In the genomic region with DNA sequence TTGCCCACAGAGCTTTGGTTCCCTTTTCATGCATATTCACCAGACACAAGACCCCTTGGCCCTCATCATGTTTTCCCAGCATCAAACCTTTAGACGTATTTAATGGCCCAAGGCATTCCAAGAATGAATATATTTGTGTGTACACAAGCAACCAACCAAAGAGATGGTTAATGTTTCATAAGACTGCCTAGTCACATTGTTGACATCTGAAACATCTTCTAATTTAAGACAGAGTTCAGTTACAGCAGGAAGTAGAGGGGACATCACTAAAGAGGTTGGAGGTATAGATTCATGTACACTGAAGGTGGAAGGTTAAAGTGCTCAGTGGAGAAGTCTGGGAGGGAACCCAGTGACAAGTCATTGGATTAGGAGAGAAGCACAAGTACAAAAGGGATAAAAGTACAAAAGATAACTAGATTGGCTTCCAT, we compare ENCODE assay signal across 1 cellular context.
TF ChIP-seq lines count a peak whose summit lies in the region.

No MANE protein-coding gene starts in this region.

TF ChIP-seq in HepG2, 621 proteins besides CTCF, POLR2A, EP300 and RAD21 (continued from another document and continues in another):
- TF ChIP-seq ZNF512 (CRISPR knock-in tag; IDR thresholded peaks at IDR 0.05), result no peak
- no peak for TF ChIP-seq ZNF460 (CRISPR knock-in tag; IDR thresholded peaks at IDR 0.05; ENCODE audit: borderline replicate concordance)
- no peak for TF ChIP-seq CENPBD1 (CRISPR knock-in tag; IDR thresholded peaks at IDR 0.05; ENCODE audit: borderline replicate concordance, low read depth)
- no peak for TF ChIP-seq AGO1 (IDR thresholded peaks at IDR 0.05; ENCODE audit: low read depth, low read length, poor library complexity, severe bottlenecking)
- no peak for TF ChIP-seq ZFP37 (CRISPR knock-in tag; IDR thresholded peaks at IDR 0.05; ENCODE audit: borderline replicate concordance)
- no peak for TF ChIP-seq ATF7-NPFF (CRISPR knock-in tag; IDR thresholded peaks at IDR 0.05; ENCODE audit: low read depth)
- TF ChIP-seq, protein P1, sequence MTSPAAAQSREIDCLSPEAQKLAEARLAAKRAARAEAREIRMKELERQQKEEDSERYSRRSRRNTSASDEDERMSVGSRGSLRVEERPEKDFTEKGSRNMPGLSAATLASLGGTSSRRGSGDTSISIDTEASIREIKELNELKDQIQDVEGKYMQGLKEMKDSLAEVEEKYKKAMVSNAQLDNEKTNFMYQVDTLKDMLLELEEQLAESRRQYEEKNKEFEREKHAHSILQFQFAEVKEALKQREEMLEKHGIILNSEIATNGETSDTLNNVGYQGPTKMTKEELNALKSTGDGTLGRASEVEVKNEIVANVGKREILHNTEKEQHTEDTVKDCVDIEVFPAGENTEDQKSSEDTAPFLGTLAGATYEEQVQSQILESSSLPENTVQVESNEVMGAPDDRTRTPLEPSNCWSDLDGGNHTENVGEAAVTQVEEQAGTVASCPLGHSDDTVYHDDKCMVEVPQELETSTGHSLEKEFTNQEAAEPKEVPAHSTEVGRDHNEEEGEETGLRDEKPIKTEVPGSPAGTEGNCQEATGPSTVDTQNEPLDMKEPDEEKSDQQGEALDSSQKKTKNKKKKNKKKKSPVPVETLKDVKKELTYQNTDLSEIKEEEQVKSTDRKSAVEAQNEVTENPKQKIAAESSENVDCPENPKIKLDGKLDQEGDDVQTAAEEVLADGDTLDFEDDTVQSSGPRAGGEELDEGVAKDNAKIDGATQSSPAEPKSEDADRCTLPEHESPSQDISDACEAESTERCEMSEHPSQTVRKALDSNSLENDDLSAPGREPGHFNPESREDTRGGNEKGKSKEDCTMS (CRISPR knock-in tag; conservative IDR thresholded peaks at IDR 0.05), result no peak
- TF ChIP-seq ZNF720 (CRISPR knock-in tag; IDR thresholded peaks at IDR 0.05), result no peak
- TF ChIP-seq FIP1L1 (IDR thresholded peaks at IDR 0.05; ENCODE audit: borderline replicate concordance, insufficient read depth, low read depth, low read length), result no peak
- TF ChIP-seq SATB2 (CRISPR knock-in tag; IDR thresholded peaks at IDR 0.05), result no peak
- TF ChIP-seq KDM5B (CRISPR knock-in tag; IDR thresholded peaks at IDR 0.05; ENCODE audit: borderline replicate concordance), result no peak
- TF ChIP-seq ZNF784 (CRISPR knock-in tag; IDR thresholded peaks at IDR 0.05; ENCODE audit: borderline replicate concordance), result no peak
- TF ChIP-seq ZNF331 (CRISPR knock-in tag; IDR thresholded peaks at IDR 0.05), result no peak
- peak; percentile 57; the same call in 1 of the 2 replicates for TF ChIP-seq ETV5 (CRISPR knock-in tag; IDR thresholded peaks at IDR 0.05; ENCODE audit: borderline replicate concordance)
- TF ChIP-seq ARNTL (CRISPR knock-in tag; IDR thresholded peaks at IDR 0.05), result no peak
- 0 out of 2 replicates have a peak, but pooled peaks have one; percentile 30 for TF ChIP-seq TCF7 (IDR thresholded peaks at IDR 0.05; ENCODE audit: low read depth)
- TF ChIP-seq, protein P2, sequence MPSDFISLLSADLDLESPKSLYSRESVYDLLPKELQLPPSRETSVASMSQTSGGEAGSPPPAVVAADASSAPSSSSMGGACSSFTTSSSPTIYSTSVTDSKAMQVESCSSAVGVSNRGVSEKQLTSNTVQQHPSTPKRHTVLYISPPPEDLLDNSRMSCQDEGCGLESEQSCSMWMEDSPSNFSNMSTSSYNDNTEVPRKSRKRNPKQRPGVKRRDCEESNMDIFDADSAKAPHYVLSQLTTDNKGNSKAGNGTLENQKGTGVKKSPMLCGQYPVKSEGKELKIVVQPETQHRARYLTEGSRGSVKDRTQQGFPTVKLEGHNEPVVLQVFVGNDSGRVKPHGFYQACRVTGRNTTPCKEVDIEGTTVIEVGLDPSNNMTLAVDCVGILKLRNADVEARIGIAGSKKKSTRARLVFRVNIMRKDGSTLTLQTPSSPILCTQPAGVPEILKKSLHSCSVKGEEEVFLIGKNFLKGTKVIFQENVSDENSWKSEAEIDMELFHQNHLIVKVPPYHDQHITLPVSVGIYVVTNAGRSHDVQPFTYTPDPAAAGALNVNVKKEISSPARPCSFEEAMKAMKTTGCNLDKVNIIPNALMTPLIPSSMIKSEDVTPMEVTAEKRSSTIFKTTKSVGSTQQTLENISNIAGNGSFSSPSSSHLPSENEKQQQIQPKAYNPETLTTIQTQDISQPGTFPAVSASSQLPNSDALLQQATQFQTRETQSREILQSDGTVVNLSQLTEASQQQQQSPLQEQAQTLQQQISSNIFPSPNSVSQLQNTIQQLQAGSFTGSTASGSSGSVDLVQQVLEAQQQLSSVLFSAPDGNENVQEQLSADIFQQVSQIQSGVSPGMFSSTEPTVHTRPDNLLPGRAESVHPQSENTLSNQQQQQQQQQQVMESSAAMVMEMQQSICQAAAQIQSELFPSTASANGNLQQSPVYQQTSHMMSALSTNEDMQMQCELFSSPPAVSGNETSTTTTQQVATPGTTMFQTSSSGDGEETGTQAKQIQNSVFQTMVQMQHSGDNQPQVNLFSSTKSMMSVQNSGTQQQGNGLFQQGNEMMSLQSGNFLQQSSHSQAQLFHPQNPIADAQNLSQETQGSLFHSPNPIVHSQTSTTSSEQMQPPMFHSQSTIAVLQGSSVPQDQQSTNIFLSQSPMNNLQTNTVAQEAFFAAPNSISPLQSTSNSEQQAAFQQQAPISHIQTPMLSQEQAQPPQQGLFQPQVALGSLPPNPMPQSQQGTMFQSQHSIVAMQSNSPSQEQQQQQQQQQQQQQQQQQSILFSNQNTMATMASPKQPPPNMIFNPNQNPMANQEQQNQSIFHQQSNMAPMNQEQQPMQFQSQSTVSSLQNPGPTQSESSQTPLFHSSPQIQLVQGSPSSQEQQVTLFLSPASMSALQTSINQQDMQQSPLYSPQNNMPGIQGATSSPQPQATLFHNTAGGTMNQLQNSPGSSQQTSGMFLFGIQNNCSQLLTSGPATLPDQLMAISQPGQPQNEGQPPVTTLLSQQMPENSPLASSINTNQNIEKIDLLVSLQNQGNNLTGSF (CRISPR knock-in tag; IDR thresholded peaks at IDR 0.05), result no peak
- no peak for TF ChIP-seq MAFK (conservative IDR thresholded peaks at IDR 0.05 in 1 of 2, IDR thresholded peaks at IDR 0.05 in 1 of 2; ENCODE audit: low read length in 2 of 2)
- peak; percentile 40; the same call in 1 of the 2 replicates for TF ChIP-seq FOSL2 (CRISPR knock-in tag; IDR thresholded peaks at IDR 0.05)
- TF ChIP-seq TAF15 (IDR thresholded peaks at IDR 0.05; ENCODE audit: low read depth, low read length, poor library complexity, severe bottlenecking), result no peak
- TF ChIP-seq, protein P3, sequence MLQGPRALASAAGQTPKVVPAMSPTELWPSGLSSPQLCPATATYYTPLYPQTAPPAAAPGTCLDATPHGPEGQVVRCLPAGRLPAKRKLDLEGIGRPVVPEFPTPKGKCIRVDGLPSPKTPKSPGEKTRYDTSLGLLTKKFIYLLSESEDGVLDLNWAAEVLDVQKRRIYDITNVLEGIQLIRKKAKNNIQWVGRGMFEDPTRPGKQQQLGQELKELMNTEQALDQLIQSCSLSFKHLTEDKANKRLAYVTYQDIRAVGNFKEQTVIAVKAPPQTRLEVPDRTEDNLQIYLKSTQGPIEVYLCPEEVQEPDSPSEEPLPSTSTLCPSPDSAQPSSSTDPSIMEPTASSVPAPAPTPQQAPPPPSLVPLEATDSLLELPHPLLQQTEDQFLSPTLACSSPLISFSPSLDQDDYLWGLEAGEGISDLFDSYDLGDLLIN (CRISPR knock-in tag; IDR thresholded peaks at IDR 0.05; ENCODE audit: borderline replicate concordance), result no peak
- TF ChIP-seq, protein P4, sequence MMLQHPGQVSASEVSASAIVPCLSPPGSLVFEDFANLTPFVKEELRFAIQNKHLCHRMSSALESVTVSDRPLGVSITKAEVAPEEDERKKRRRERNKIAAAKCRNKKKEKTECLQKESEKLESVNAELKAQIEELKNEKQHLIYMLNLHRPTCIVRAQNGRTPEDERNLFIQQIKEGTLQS (CRISPR knock-in tag; IDR thresholded peaks at IDR 0.05), result no peak
- TF ChIP-seq NFIB (CRISPR knock-in tag; IDR thresholded peaks at IDR 0.05; ENCODE audit: borderline replicate concordance), result no peak
- TF ChIP-seq ZBTB43 (CRISPR knock-in tag; conservative IDR thresholded peaks at IDR 0.05), result no peak
- TF ChIP-seq TERF1 (CRISPR knock-in tag; IDR thresholded peaks at IDR 0.05), result no peak
- no peak for TF ChIP-seq MXI1 (IDR thresholded peaks at IDR 0.05; ENCODE audit: borderline replicate concordance, low read depth, low read length)
- TF ChIP-seq, protein P5, sequence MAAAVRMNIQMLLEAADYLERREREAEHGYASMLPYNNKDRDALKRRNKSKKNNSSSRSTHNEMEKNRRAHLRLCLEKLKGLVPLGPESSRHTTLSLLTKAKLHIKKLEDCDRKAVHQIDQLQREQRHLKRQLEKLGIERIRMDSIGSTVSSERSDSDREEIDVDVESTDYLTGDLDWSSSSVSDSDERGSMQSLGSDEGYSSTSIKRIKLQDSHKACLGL (CRISPR knock-in tag; IDR thresholded peaks at IDR 0.05), result no peak
- TF ChIP-seq, protein P6, sequence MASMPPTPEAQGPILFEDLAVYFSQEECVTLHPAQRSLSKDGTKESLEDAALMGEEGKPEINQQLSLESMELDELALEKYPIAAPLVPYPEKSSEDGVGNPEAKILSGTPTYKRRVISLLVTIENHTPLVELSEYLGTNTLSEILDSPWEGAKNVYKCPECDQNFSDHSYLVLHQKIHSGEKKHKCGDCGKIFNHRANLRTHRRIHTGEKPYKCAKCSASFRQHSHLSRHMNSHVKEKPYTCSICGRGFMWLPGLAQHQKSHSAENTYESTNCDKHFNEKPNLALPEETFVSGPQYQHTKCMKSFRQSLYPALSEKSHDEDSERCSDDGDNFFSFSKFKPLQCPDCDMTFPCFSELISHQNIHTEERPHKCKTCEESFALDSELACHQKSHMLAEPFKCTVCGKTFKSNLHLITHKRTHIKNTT (CRISPR knock-in tag; IDR thresholded peaks at IDR 0.05), result no peak
- no peak for TF ChIP-seq MYC (CRISPR knock-in tag; IDR thresholded peaks at IDR 0.05; ENCODE audit: borderline replicate concordance)
- TF ChIP-seq ZNF672 (CRISPR knock-in tag; IDR thresholded peaks at IDR 0.05), result no peak
- no peak for TF ChIP-seq NBN (conservative IDR thresholded peaks at IDR 0.05)
- TF ChIP-seq ATF1 (CRISPR knock-in tag; IDR thresholded peaks at IDR 0.05), result no peak
- TF ChIP-seq BCL6 (CRISPR knock-in tag; IDR thresholded peaks at IDR 0.05), result peak; percentile 73
- peak; percentile 46; the same call in 1 of the 2 replicates for TF ChIP-seq ZBTB20 (CRISPR knock-in tag; IDR thresholded peaks at IDR 0.05; ENCODE audit: borderline replicate concordance, low read depth)
- TF ChIP-seq ZNF205 (CRISPR knock-in tag; IDR thresholded peaks at IDR 0.05), result no peak
- no peak; a peak in 1 of 4 replicates for TF ChIP-seq HMGXB4 (CRISPR knock-in tag; IDR thresholded peaks at IDR 0.05; ENCODE audit: borderline replicate concordance in 1 of 2, low read depth in 1 of 2)
- no peak for TF ChIP-seq BRF2 (CRISPR knock-in tag; IDR thresholded peaks at IDR 0.05)
